In the genomic region with DNA sequence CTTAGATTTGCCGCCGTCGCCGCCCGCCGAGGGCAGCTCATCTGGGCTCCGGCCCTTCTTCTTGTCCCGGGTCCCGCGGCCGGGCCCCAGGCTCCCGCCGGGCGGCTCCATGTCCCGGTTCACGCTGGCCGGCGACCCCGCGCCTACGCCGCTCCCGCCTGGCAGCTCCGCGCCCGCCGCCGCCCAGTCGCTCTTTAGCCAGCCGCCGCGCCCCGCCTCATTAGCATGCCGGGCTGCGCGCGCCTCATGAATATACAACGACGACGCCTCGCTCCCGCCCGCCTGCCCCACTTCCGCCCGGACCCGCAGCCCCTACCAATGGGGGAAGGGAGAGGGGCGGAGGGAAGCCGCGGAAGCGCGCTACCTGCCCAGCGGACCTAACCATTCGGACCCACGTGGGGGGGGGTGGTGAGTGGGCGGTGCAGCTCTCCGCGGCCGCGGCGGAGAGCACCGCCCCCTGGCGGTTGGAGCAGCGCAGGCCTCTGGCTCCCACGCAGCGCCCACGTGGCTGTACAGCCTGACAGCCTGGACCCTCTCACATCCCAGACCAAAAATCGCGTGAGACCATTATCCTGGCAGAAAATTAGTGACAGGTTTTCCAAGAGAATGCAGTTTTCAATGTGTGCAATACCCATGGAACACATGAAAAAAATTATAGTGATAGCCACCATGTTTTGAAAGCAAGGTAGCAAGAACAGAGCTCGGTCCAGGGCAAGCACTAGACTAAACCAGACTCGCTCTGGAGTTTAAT, we compare ENCODE assay signal across 1 cellular context.
TF ChIP-seq lines count a peak whose summit lies in the region.

A gene (minus strand): TSS at position 197 of the 751 bp plus-strand sequence. CDS start 86 bp downstream, at position 111.

TF ChIP-seq in HepG2, 621 proteins besides CTCF, POLR2A, EP300 and RAD21 (continued from another document):
- TF ChIP-seq, protein P1, sequence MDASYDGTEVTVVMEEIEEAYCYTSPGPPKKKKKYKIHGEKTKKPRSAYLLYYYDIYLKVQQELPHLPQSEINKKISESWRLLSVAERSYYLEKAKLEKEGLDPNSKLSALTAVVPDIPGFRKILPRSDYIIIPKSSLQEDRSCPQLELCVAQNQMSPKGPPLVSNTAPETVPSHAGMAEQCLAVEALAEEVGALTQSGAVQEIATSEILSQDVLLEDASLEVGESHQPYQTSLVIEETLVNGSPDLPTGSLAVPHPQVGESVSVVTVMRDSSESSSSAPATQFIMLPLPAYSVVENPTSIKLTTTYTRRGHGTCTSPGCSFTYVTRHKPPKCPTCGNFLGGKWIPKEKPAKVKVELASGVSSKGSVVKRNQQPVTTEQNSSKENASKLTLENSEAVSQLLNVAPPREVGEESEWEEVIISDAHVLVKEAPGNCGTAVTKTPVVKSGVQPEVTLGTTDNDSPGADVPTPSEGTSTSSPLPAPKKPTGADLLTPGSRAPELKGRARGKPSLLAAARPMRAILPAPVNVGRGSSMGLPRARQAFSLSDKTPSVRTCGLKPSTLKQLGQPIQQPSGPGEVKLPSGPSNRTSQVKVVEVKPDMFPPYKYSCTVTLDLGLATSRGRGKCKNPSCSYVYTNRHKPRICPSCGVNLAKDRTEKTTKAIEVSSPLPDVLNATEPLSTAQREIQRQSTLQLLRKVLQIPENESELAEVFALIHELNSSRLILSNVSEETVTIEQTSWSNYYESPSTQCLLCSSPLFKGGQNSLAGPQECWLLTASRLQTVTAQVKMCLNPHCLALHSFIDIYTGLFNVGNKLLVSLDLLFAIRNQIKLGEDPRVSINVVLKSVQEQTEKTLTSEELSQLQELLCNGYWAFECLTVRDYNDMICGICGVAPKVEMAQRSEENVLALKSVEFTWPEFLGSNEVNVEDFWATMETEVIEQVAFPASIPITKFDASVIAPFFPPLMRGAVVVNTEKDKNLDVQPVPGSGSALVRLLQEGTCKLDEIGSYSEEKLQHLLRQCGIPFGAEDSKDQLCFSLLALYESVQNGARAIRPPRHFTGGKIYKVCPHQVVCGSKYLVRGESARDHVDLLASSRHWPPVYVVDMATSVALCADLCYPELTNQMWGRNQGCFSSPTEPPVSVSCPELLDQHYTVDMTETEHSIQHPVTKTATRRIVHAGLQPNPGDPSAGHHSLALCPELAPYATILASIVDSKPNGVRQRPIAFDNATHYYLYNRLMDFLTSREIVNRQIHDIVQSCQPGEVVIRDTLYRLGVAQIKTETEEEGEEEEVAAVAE (CRISPR knock-in tag; IDR thresholded peaks at IDR 0.05; ENCODE audit: borderline replicate concordance), result peak; percentile 43; the same call in 1 of the 2 replicates
- TF ChIP-seq ZNF563 (CRISPR knock-in tag; IDR thresholded peaks at IDR 0.05), result no peak
- TF ChIP-seq, protein P2, sequence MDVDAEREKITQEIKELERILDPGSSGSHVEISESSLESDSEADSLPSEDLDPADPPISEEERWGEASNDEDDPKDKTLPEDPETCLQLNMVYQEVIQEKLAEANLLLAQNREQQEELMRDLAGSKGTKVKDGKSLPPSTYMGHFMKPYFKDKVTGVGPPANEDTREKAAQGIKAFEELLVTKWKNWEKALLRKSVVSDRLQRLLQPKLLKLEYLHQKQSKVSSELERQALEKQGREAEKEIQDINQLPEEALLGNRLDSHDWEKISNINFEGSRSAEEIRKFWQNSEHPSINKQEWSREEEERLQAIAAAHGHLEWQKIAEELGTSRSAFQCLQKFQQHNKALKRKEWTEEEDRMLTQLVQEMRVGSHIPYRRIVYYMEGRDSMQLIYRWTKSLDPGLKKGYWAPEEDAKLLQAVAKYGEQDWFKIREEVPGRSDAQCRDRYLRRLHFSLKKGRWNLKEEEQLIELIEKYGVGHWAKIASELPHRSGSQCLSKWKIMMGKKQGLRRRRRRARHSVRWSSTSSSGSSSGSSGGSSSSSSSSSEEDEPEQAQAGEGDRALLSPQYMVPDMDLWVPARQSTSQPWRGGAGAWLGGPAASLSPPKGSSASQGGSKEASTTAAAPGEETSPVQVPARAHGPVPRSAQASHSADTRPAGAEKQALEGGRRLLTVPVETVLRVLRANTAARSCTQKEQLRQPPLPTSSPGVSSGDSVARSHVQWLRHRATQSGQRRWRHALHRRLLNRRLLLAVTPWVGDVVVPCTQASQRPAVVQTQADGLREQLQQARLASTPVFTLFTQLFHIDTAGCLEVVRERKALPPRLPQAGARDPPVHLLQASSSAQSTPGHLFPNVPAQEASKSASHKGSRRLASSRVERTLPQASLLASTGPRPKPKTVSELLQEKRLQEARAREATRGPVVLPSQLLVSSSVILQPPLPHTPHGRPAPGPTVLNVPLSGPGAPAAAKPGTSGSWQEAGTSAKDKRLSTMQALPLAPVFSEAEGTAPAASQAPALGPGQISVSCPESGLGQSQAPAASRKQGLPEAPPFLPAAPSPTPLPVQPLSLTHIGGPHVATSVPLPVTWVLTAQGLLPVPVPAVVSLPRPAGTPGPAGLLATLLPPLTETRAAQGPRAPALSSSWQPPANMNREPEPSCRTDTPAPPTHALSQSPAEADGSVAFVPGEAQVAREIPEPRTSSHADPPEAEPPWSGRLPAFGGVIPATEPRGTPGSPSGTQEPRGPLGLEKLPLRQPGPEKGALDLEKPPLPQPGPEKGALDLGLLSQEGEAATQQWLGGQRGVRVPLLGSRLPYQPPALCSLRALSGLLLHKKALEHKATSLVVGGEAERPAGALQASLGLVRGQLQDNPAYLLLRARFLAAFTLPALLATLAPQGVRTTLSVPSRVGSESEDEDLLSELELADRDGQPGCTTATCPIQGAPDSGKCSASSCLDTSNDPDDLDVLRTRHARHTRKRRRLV (CRISPR knock-in tag; IDR thresholded peaks at IDR 0.05), result peak; percentile 81; the same call in 1 of the 2 replicates
- no peak for TF ChIP-seq TP53 (CRISPR knock-in tag; conservative IDR thresholded peaks at IDR 0.05)
- TF ChIP-seq TBX2 (CRISPR knock-in tag; IDR thresholded peaks at IDR 0.05; ENCODE audit: borderline replicate concordance), result peak; percentile 72; the same call in 1 of the 2 replicates
- peak; percentile 34 for TF ChIP-seq MED8 (CRISPR knock-in tag; IDR thresholded peaks at IDR 0.05; ENCODE audit: insufficient replicate concordance)
- TF ChIP-seq, protein P3, sequence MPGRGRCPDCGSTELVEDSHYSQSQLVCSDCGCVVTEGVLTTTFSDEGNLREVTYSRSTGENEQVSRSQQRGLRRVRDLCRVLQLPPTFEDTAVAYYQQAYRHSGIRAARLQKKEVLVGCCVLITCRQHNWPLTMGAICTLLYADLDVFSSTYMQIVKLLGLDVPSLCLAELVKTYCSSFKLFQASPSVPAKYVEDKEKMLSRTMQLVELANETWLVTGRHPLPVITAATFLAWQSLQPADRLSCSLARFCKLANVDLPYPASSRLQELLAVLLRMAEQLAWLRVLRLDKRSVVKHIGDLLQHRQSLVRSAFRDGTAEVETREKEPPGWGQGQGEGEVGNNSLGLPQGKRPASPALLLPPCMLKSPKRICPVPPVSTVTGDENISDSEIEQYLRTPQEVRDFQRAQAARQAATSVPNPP (CRISPR knock-in tag; IDR thresholded peaks at IDR 0.05), result 0 out of 2 replicates have a peak, but pooled peaks have one; percentile 62
- TF ChIP-seq, protein P4, sequence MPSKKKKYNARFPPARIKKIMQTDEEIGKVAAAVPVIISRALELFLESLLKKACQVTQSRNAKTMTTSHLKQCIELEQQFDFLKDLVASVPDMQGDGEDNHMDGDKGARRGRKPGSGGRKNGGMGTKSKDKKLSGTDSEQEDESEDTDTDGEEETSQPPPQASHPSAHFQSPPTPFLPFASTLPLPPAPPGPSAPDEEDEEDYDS (CRISPR knock-in tag; IDR thresholded peaks at IDR 0.05), result peak; percentile 88
- peak; percentile 79; the same call in 1 of the 2 replicates for TF ChIP-seq KLF15 (CRISPR knock-in tag; IDR thresholded peaks at IDR 0.05; ENCODE audit: borderline replicate concordance)
- TF ChIP-seq ZNF317 (CRISPR knock-in tag; IDR thresholded peaks at IDR 0.05), result peak; percentile 78
- TF ChIP-seq ZNF644 (CRISPR knock-in tag; IDR thresholded peaks at IDR 0.05; ENCODE audit: low read depth), result no peak
- TF ChIP-seq MEF2D (CRISPR knock-in tag; IDR thresholded peaks at IDR 0.05), result peak; percentile 86
- peak; percentile 94 for TF ChIP-seq ATF7-NPFF (CRISPR knock-in tag; IDR thresholded peaks at IDR 0.05; ENCODE audit: low read depth)
